20 cellular contexts compared by ENCODE assay signal in genomic region chr1:183753464-183753891, GRCh38. TPM values are rescaled to one million over a fixed set of nuclear protein-coding genes. Genes with fewer than 3 reads are reported as not detected.
A peak's percentile ranks its signal among the peaks of the same experiment; 100 is the strongest.
DNase-seq lines count a peak whose midpoint lies in the region; ATAC-seq and TF ChIP-seq lines count a peak whose summit lies in the region.
"Had no signal": no experiment of that assay in that cellular context is flagged by ENCODE, and none has a peak within 500 bp of the region (broad histone marks: within the 10 kb centered on the region; RNA-seq: fewer than 3 reads in every experiment).

No MANE protein-coding gene starts in this region.

- ATAC-seq in aorta (ENCODE audit: low FRiP score): peak; percentile 90
- no peak for ATAC-seq in HG03159 (IDR thresholded peaks at IDR 0.05; ENCODE audit: unreplicated experiment)

- no peaks in the 10 kb centered on the region for H3K9me2 ChIP-seq in hepatocyte (replicated peaks; ENCODE audit: insufficient read depth)

- H3K79me2 ChIP-seq in hepatocyte: no peaks in the 10 kb centered on the region

- no peak overlapping the region for H2AFZ ChIP-seq in hepatocyte

- H3K4me1 ChIP-seq in hepatocyte (ENCODE audit: insufficient read depth) (no peaks in the 10 kb centered on the region), aorta (ENCODE audit: control insufficient read depth in 1 of 2, insufficient read depth in 2 of 2, low read length in 2 of 2) (no peaks in the 10 kb centered on the region)
- H3K4me1 ChIP-seq: Peyer's patch had no signal

- H3K36me3 ChIP-seq in hepatocyte (replicated peaks; ENCODE audit: insufficient read depth, low read depth): no peaks in the 10 kb centered on the region
- H3K36me3 ChIP-seq in aorta (ENCODE audit: control insufficient read depth in 1 of 2, insufficient read depth in 2 of 2, low read length in 1 of 2): no peaks in the 10 kb centered on the region
- H3K36me3 ChIP-seq: Peyer's patch had no signal

- DNase-seq in NCI-H446 treated with DMSO at 0.1 percent for 48 hours (lab: John Stamatoyannopoulos, UW) (peak; percentile 42), NCI-H446 (lab: John Stamatoyannopoulos, UW) (no peak), epithelial cell of prostate (ENCODE audit: low read depth, low spot score) (peak; percentile 73), hepatocyte (ENCODE audit: low spot score) (peak; percentile 12), aorta (no peak), NCI-H1694 (lab: John Stamatoyannopoulos, UW) (no peak)
- DNase-seq in activated CD8-positive, alpha-beta memory T cell treated with anti-CD3 and anti-CD28 coated beads, Interleukin-2, amount 50 U/mL, for 4 hours: no peak
- DNase-seq: AML-193, DMS79 treated with DMSO at 0.1 percent for 48 hours, Karpas-422, MM.1S, NCI-H1092, NCI-H1436 treated with DMSO at 0.1 percent for 48 hours, NCI-H2029 treated with DMSO at 0.1 percent for 48 hours, NCI-H2171, Peyer's patch had no signal

- no peaks in the 10 kb centered on the region for H4K20me1 ChIP-seq in hepatocyte (ENCODE audit: insufficient read depth, poor library complexity, severe bottlenecking)

- H3K4me2 ChIP-seq in hepatocyte: no peak overlapping the region

- no peak overlapping the region for H3K4me3 ChIP-seq in hepatocyte
- H3K4me3 ChIP-seq in aorta (ENCODE audit: low read length in 2 of 2): no peak overlapping the region
- H3K4me3 ChIP-seq: Peyer's patch had no signal

- TF ChIP-seq CTCF in hepatocyte (IDR thresholded peaks at IDR 0.05; ENCODE audit: poor library complexity): no peak

- H3K9me3 ChIP-seq in hepatocyte (ENCODE audit: low read depth) (no peaks in the 10 kb centered on the region), aorta (ENCODE audit: control insufficient read depth, low read length) (no peaks in the 10 kb centered on the region)
- H3K9me3 ChIP-seq: Peyer's patch had no signal

- no peaks in the 10 kb centered on the region for H3K27me3 ChIP-seq in hepatocyte
- H3K27me3 ChIP-seq in aorta (ENCODE audit: control insufficient read depth in 1 of 2, insufficient read depth in 2 of 2, low read length in 1 of 2): no peaks in the 10 kb centered on the region
- H3K27me3 ChIP-seq: Peyer's patch had no signal

- intact Hi-C loops in aorta (cut with DNase I): no loop called here

- H3K27ac ChIP-seq in epithelial cell of prostate (peak overlapping the region; percentile 50), hepatocyte (no peak overlapping the region), aorta (ENCODE audit: low read depth in 1 of 2, low read length in 2 of 2) (no peak overlapping the region)
- H3K27ac ChIP-seq: 22Rv1, C4-2B, Peyer's patch had no signal

RNA-seq across cellular contexts. Expression of gene RGL1, which starts 51.4 kb away (rescaled TPM):
- total RNA-seq in hepatocyte (30.7 and 32.2 TPM in 2 replicates), aorta (10 to 100 TPM; 24.0 to 51.6 TPM)
- polyA plus RNA-seq in hepatocyte (17.9 TPM in 2 replicates), aorta (1 to 10 TPM; 7.0 to 8.8 TPM)
- polyA plus RNA-seq: IgD-negative memory B cell had no signal

Comparison
In these comparisons a context has a peak if more than half of its experiments do, and no peak if none do; other contexts are left out.
1. DNase-seq: peak in NCI-H446 treated with DMSO at 0.1 percent for 48 hours (single experiment), epithelial cell of prostate (single experiment) and hepatocyte (single experiment); none in NCI-H446 (0 of 2), aorta (0 of 2), NCI-H1694 (single experiment) and activated CD8-positive, alpha-beta memory T cell treated with anti-CD3 and anti-CD28 coated beads, Interleukin-2, amount 50 U/mL, for 4 hours (single experiment).